In the genomic region with DNA sequence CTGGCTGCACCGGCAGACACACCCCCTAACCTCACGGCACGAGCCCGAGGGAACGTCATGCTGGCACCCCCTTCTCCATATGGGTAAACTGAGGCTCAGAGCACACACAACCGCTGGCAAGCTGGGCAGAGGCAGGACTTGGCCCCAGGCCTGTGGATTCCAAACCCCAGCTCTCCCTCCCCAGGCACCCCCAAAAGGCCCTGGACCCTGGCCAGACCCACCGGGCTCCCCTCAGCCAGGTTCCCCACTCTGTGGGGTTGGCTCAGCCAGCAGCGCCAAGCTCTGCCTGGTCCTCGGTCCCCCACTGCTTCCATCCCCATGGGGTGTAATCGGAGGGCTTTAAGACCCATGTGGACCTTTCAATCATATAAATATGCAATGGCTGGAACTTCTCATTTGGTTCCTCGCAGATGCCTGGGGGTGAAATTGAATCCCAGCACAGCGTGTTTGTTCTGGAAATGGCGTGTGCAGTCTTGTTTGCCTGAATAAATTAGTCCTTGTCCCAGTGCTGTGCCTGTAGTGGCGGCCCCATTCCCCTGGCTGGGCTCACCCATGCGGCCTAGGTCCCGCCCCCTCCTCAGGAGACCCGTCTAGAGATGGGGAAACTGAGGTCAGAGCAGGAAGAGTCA, we compare ENCODE assay signal across 1 cellular context.
TF ChIP-seq lines count a peak whose summit lies in the region.

No MANE protein-coding gene starts in this region.

TF ChIP-seq in HEK293, 187 proteins besides CTCF, POLR2A, EP300 and RAD21 (continued from another document and continues in another):
- TF ChIP-seq BCL6B (tag by site-specific recombination; IDR thresholded peaks at IDR 0.05) (no peak), YY2 (tag by site-specific recombination; IDR thresholded peaks at IDR 0.05) (no peak), ZNF654 (tag by site-specific recombination; IDR thresholded peaks at IDR 0.05; ENCODE audit: low read depth) (no peak), ZNF280C (tag by site-specific recombination; IDR thresholded peaks at IDR 0.05) (no peak), ZNF670 (tag by site-specific recombination; IDR thresholded peaks at IDR 0.05; ENCODE audit: low read depth) (no peak), ZNF433 (tag by site-specific recombination; IDR thresholded peaks at IDR 0.05; ENCODE audit: low read depth) (no peak), ZNF521 (tag by site-specific recombination; IDR thresholded peaks at IDR 0.05) (no peak), ZNF692 (tag by site-specific recombination; IDR thresholded peaks at IDR 0.05) (no peak), ZNF341 (tag by site-specific recombination; IDR thresholded peaks at IDR 0.05; ENCODE audit: low read depth) (peak; percentile 92), ZNF785 (tag by site-specific recombination; IDR thresholded peaks at IDR 0.05) (no peak), ZFP41 (tag by site-specific recombination; IDR thresholded peaks at IDR 0.05; ENCODE audit: borderline replicate concordance) (no peak), ZFP69B (tag by site-specific recombination; IDR thresholded peaks at IDR 0.05) (peak; percentile 52), TSHZ1 (tag by site-specific recombination; IDR thresholded peaks at IDR 0.05; ENCODE audit: borderline replicate concordance) (peak; percentile 47; the same call in 1 of the 2 replicates), ZNF335 (tag by site-specific recombination; conservative IDR thresholded peaks at IDR 0.05) (peak; percentile 39; the same call in 1 of the 2 replicates), ZNF280D (tag by site-specific recombination; IDR thresholded peaks at IDR 0.05) (no peak), ZNF571 (tag by site-specific recombination; IDR thresholded peaks at IDR 0.05) (no peak), ZNF362 (tag by site-specific recombination; IDR thresholded peaks at IDR 0.05) (no peak), ZNF544 (tag by site-specific recombination; IDR thresholded peaks at IDR 0.05) (no peak), TCF7L2 (IDR thresholded peaks at IDR 0.05; ENCODE audit: borderline replicate concordance, low read depth, low read length) (no peak), ZNF248 (tag by site-specific recombination; IDR thresholded peaks at IDR 0.05) (no peak), ZEB2 (tag by site-specific recombination; IDR thresholded peaks at IDR 0.05) (peak; percentile 68), ZNF624 (tag by site-specific recombination; IDR thresholded peaks at IDR 0.05) (no peak), ZNF645 (tag by site-specific recombination; IDR thresholded peaks at IDR 0.05) (no peak), ZNF211 (tag by site-specific recombination; IDR thresholded peaks at IDR 0.05; ENCODE audit: low read depth) (no peak), ZBTB10 (tag by site-specific recombination; IDR thresholded peaks at IDR 0.05) (peak; percentile 37; the same call in 1 of the 2 replicates), ZNF112 (tag by site-specific recombination; IDR thresholded peaks at IDR 0.05) (no peak), ZBTB17 (tag by site-specific recombination; IDR thresholded peaks at IDR 0.05) (peak; percentile 62), ZNF677 (tag by site-specific recombination; IDR thresholded peaks at IDR 0.05) (no peak)
- TF ChIP-seq, protein P1, sequence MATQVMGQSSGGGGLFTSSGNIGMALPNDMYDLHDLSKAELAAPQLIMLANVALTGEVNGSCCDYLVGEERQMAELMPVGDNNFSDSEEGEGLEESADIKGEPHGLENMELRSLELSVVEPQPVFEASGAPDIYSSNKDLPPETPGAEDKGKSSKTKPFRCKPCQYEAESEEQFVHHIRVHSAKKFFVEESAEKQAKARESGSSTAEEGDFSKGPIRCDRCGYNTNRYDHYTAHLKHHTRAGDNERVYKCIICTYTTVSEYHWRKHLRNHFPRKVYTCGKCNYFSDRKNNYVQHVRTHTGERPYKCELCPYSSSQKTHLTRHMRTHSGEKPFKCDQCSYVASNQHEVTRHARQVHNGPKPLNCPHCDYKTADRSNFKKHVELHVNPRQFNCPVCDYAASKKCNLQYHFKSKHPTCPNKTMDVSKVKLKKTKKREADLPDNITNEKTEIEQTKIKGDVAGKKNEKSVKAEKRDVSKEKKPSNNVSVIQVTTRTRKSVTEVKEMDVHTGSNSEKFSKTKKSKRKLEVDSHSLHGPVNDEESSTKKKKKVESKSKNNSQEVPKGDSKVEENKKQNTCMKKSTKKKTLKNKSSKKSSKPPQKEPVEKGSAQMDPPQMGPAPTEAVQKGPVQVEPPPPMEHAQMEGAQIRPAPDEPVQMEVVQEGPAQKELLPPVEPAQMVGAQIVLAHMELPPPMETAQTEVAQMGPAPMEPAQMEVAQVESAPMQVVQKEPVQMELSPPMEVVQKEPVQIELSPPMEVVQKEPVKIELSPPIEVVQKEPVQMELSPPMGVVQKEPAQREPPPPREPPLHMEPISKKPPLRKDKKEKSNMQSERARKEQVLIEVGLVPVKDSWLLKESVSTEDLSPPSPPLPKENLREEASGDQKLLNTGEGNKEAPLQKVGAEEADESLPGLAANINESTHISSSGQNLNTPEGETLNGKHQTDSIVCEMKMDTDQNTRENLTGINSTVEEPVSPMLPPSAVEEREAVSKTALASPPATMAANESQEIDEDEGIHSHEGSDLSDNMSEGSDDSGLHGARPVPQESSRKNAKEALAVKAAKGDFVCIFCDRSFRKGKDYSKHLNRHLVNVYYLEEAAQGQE (tag by site-specific recombination; IDR thresholded peaks at IDR 0.05), result no peak
- TF ChIP-seq, protein P2, sequence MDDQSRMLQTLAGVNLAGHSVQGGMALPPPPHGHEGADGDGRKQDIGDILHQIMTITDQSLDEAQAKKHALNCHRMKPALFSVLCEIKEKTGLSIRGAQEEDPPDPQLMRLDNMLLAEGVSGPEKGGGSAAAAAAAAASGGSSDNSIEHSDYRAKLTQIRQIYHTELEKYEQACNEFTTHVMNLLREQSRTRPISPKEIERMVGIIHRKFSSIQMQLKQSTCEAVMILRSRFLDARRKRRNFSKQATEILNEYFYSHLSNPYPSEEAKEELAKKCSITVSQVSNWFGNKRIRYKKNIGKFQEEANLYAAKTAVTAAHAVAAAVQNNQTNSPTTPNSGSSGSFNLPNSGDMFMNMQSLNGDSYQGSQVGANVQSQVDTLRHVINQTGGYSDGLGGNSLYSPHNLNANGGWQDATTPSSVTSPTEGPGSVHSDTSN (CRISPR knock-in tag; IDR thresholded peaks at IDR 0.05), result no peak
